ENCODE assay signal across 1 cellular context in the genomic region with DNA sequence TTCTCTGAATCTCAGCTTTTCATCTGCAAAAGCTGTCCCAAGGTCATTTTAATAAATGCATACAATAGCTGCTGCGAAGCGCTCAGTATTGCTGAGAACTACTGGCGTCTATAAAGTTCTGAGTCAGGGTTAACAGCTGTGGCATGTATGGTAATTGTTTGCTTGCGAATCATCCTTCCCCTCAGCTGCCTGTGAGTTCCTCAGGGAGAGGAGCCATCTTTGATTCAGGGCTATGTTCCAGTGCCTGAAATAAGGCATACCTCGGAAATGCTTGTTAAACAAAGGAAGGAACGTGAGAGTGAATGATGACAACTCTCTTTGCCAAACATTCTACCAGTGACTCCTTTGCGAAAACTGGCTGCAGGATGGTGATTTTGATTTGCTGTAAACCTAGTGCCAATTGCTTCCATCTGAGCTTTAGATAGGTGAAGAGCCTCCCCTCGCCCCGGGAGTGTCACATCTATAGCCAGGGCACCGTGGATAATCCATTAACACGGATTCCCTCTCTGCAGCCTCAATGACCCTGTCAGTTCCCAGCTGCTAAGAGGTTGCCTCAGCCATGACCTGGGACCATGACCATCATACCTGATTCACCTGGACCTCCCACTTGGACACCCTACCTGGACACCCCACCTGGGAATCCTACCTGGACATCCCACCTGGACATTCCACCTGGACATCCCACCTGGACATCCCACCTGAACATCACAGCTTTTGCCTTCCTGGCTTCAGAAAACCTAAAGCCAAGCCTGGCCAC.
TF ChIP-seq lines count a peak whose summit lies in the region.

No MANE protein-coding gene starts in this region.

TF ChIP-seq in H1, 55 proteins besides CTCF, POLR2A, EP300 and RAD21:
- TF ChIP-seq ASH2L (IDR thresholded peaks at IDR 0.05; ENCODE audit: low read length) (no peak), FOSL1 (IDR thresholded peaks at IDR 0.05; ENCODE audit: insufficient read depth, low read depth, low read length) (no peak), RBBP5 (IDR thresholded peaks at IDR 0.05; ENCODE audit: borderline replicate concordance, low read depth, low read length) (no peak), SP2 (IDR thresholded peaks at IDR 0.05; ENCODE audit: low read length) (no peak), TBP (IDR thresholded peaks at IDR 0.05; ENCODE audit: low read depth, low read length) (no peak), BRCA1 (IDR thresholded peaks at IDR 0.05; ENCODE audit: low read depth, low read length) (no peak), BACH1 (IDR thresholded peaks at IDR 0.05; ENCODE audit: low read length) (no peak), EZH2 (IDR thresholded peaks at IDR 0.05; ENCODE audit: low read depth, low read length, severe bottlenecking) (no peak), GABPA (IDR thresholded peaks at IDR 0.05; ENCODE audit: borderline replicate concordance, insufficient read depth, low read length) (no peak), MAFK (IDR thresholded peaks at IDR 0.05; ENCODE audit: low read depth, low read length) (no peak), CHD2 (IDR thresholded peaks at IDR 0.05; ENCODE audit: low read length) (no peak), ZNF274 (IDR thresholded peaks at IDR 0.05; ENCODE audit: borderline replicate concordance, extremely low read depth, low read length) (no peak)
- TF ChIP-seq, protein P1, sequence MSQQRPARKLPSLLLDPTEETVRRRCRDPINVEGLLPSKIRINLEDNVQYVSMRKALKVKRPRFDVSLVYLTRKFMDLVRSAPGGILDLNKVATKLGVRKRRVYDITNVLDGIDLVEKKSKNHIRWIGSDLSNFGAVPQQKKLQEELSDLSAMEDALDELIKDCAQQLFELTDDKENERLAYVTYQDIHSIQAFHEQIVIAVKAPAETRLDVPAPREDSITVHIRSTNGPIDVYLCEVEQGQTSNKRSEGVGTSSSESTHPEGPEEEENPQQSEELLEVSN (IDR thresholded peaks at IDR 0.05), result no peak
- TF ChIP-seq, protein P2, sequence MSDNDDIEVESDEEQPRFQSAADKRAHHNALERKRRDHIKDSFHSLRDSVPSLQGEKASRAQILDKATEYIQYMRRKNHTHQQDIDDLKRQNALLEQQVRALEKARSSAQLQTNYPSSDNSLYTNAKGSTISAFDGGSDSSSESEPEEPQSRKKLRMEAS (IDR thresholded peaks at IDR 0.05), result no peak
